14 cellular contexts compared by ENCODE assay signal in the genomic region with DNA sequence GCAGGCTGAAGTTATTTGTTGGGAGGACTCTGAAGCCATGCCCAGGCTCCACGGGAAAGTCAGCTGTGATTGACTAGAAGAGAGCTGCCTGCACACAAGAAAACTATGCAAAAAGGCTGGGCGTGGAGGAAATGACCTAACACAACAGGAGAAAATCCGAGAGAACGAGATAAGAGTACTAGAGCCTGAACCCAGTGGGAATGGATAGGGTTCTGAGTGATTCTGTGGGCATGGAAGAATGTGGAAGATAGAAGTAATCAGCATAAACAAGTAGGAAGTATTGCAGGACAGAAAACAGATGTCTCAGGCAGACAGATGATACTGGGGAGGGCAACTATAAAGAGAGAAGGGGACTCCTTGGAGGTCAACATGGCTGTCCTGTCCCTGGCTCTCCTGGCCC. TPM values are rescaled to one million over a fixed set of nuclear protein-coding genes. Genes with fewer than 3 reads are reported as not detected.
DNase-seq lines count a peak whose midpoint lies in the region; ATAC-seq, FAIRE-seq and TF ChIP-seq lines count a peak whose summit lies in the region.
"Had no signal": no experiment of that assay in that cellular context is flagged by ENCODE, and none has a peak within 500 bp of the region (broad histone marks: within the 10 kb centered on the region; RNA-seq: fewer than 3 reads in every experiment).

No MANE protein-coding gene starts in this region.

- H4K20me1 ChIP-seq in astrocyte (ENCODE audit: insufficient read depth, low read length) (no peaks in the 10 kb centered on the region), osteoblast (ENCODE audit: insufficient read depth, low read length) (no peaks in the 10 kb centered on the region)

- H3K9ac ChIP-seq in astrocyte (ENCODE audit: low read length): peak overlapping the region; percentile 46

- peak overlapping the region; percentile 48 for H2AFZ ChIP-seq in astrocyte (ENCODE audit: low read depth, low read length)
- H2AFZ ChIP-seq in osteoblast (ENCODE audit: low read length): peak overlapping the region; percentile 58

- H3K4me1 Mint-ChIP-seq in astrocyte (ENCODE audit: low read depth, unreplicated experiment) (peaks cover 20% of the 10 kb centered on the region), glutamatergic neuron (ENCODE audit: low read depth, unreplicated experiment) (peaks cover 13% of the 10 kb centered on the region)
- H3K4me1 Mint-ChIP-seq: activated naive CD4-positive, alpha-beta T cell treated with anti-CD3 and anti-CD28 coated beads, Interleukin-2, amount 50 U/mL, for 24 hours; CD4-positive, alpha-beta memory T cell had no signal

- DNase-seq in GM03348 (ENCODE audit: low spot score) (peak; percentile 82), astrocyte (ENCODE audit: low read depth) (peak; percentile 89), glutamatergic neuron (no peak), osteoblast (ENCODE audit: insufficient read length, low spot score, missing footprints) (no peak), COLO668 (lab: John Stamatoyannopoulos, UW; ENCODE audit: unreplicated experiment) (no peak), retina (no peak), SW 1271 (lab: John Stamatoyannopoulos, UW) (no peak)
- DNase-seq: CD4-positive, alpha-beta memory T cell; hippocampal formation; NCI-H446 treated with DMSO at 0.1 percent for 48 hours; RPMI8226; substantia nigra had no signal

- no peaks in the 10 kb centered on the region for H3K27me3 ChIP-seq in astrocyte (ENCODE audit: insufficient read depth, low read length)
- no peaks in the 10 kb centered on the region for H3K27me3 ChIP-seq in osteoblast (ENCODE audit: insufficient read depth, low read length)

- peak overlapping the region; percentile 51 for H3K4me2 ChIP-seq in astrocyte (ENCODE audit: low read length)
- H3K4me2 ChIP-seq in osteoblast (ENCODE audit: insufficient read depth, low read length): peak overlapping the region; percentile 46

- no peak overlapping the region for H3K4me3 Mint-ChIP-seq in astrocyte (ENCODE audit: unreplicated experiment)
- H3K4me3 Mint-ChIP-seq in glutamatergic neuron (ENCODE audit: unreplicated experiment): no peak overlapping the region
- H3K4me3 Mint-ChIP-seq: activated naive CD4-positive, alpha-beta T cell treated with anti-CD3 and anti-CD28 coated beads, Interleukin-2, amount 50 U/mL, for 24 hours; CD4-positive, alpha-beta memory T cell had no signal

- H3K79me2 ChIP-seq in astrocyte (ENCODE audit: insufficient read depth, low read length) (no peaks in the 10 kb centered on the region), osteoblast (ENCODE audit: insufficient read depth, low read length) (no peaks in the 10 kb centered on the region)

- peak overlapping the region; percentile 28 for H3K27ac Mint-ChIP-seq in astrocyte (ENCODE audit: unreplicated experiment)
- peak overlapping the region; percentile 6 for H3K27ac Mint-ChIP-seq in glutamatergic neuron (ENCODE audit: unreplicated experiment)
- H3K27ac Mint-ChIP-seq: activated naive CD4-positive, alpha-beta T cell treated with anti-CD3 and anti-CD28 coated beads, Interleukin-2, amount 50 U/mL, for 24 hours had no signal

- H3K27me3 Mint-ChIP-seq in astrocyte (ENCODE audit: low read depth, unreplicated experiment) (no peaks in the 10 kb centered on the region), glutamatergic neuron (ENCODE audit: unreplicated experiment) (peaks cover 2% of the 10 kb centered on the region)
- H3K27me3 Mint-ChIP-seq: activated naive CD4-positive, alpha-beta T cell treated with anti-CD3 and anti-CD28 coated beads, Interleukin-2, amount 50 U/mL, for 24 hours; CD4-positive, alpha-beta memory T cell had no signal

- H3K4me3 ChIP-seq in astrocyte (ENCODE audit: insufficient read depth, low read depth, low read length): no peak overlapping the region
- H3K4me3 ChIP-seq in osteoblast (ENCODE audit: insufficient read depth, low read length): peak overlapping the region; percentile 17

- no peak for FAIRE-seq in astrocyte (lab: Jason Lieb, UNC)

- ATAC-seq in HG02870 (IDR thresholded peaks at IDR 0.05; ENCODE audit: unreplicated experiment): no peak

- H3K27ac ChIP-seq in astrocyte (ENCODE audit: low read depth, low read length): peak overlapping the region; percentile 47
- H3K27ac ChIP-seq in osteoblast (ENCODE audit: low read depth, low read length): peak overlapping the region; percentile 70

- peaks cover 2% of the 10 kb centered on the region for H3K36me3 Mint-ChIP-seq in astrocyte (ENCODE audit: low read depth, unreplicated experiment)
- no peaks in the 10 kb centered on the region for H3K36me3 Mint-ChIP-seq in glutamatergic neuron (ENCODE audit: unreplicated experiment)
- H3K36me3 Mint-ChIP-seq: activated naive CD4-positive, alpha-beta T cell treated with anti-CD3 and anti-CD28 coated beads, Interleukin-2, amount 50 U/mL, for 24 hours; CD4-positive, alpha-beta memory T cell had no signal

- H3K4me1 ChIP-seq in astrocyte (ENCODE audit: insufficient read depth, low read length) (peaks cover 18% of the 10 kb centered on the region), osteoblast (ENCODE audit: insufficient read depth, low read length) (peaks cover 14% of the 10 kb centered on the region)

- H3K9me3 ChIP-seq in astrocyte (ENCODE audit: insufficient read depth, low read depth, low read length) (no peaks in the 10 kb centered on the region), osteoblast (ENCODE audit: low read depth, low read length) (no peaks in the 10 kb centered on the region)

- H3K36me3 ChIP-seq in astrocyte (ENCODE audit: insufficient read depth, low read length) (no peaks in the 10 kb centered on the region), osteoblast (ENCODE audit: insufficient read depth, low read length) (no peaks in the 10 kb centered on the region)

- TF ChIP-seq CTCF in astrocyte (IDR thresholded peaks at IDR 0.05; ENCODE audit: insufficient read depth, low read depth, low read length) (no peak), glutamatergic neuron (IDR thresholded peaks at IDR 0.05; ENCODE audit: partially characterized antibody, unreplicated experiment) (no peak), osteoblast (IDR thresholded peaks at IDR 0.05; ENCODE audit: extremely low read depth, low read depth, low read length) (no peak)

- H3K9me3 Mint-ChIP-seq in astrocyte (ENCODE audit: unreplicated experiment) (no peaks in the 10 kb centered on the region), glutamatergic neuron (ENCODE audit: unreplicated experiment) (peaks cover 6% of the 10 kb centered on the region)
- H3K9me3 Mint-ChIP-seq: activated naive CD4-positive, alpha-beta T cell treated with anti-CD3 and anti-CD28 coated beads, Interleukin-2, amount 50 U/mL, for 24 hours; CD4-positive, alpha-beta memory T cell had no signal

RNA-seq across cellular contexts. Expression of gene COPS8, which starts 12.1 kb away (rescaled TPM):
- 76.1 and 88.3 TPM in 2 replicates for total RNA-seq in astrocyte
- total RNA-seq in glutamatergic neuron (ENCODE audit: unreplicated experiment): 55.8 TPM
- 91.2 and 98.4 TPM in 2 replicates for total RNA-seq in osteoblast

Comparison
In these comparisons a context has a peak if more than half of its experiments do, and no peak if none do; other contexts are left out.
1. DNase-seq: peak in GM03348 (single experiment) and astrocyte (single experiment); none in glutamatergic neuron (single experiment), osteoblast (single experiment), COLO668 (single experiment), retina (single experiment) and SW 1271 (0 of 2).